Comparison of ENCODE assay signal across 8 cellular contexts in the genomic region with DNA sequence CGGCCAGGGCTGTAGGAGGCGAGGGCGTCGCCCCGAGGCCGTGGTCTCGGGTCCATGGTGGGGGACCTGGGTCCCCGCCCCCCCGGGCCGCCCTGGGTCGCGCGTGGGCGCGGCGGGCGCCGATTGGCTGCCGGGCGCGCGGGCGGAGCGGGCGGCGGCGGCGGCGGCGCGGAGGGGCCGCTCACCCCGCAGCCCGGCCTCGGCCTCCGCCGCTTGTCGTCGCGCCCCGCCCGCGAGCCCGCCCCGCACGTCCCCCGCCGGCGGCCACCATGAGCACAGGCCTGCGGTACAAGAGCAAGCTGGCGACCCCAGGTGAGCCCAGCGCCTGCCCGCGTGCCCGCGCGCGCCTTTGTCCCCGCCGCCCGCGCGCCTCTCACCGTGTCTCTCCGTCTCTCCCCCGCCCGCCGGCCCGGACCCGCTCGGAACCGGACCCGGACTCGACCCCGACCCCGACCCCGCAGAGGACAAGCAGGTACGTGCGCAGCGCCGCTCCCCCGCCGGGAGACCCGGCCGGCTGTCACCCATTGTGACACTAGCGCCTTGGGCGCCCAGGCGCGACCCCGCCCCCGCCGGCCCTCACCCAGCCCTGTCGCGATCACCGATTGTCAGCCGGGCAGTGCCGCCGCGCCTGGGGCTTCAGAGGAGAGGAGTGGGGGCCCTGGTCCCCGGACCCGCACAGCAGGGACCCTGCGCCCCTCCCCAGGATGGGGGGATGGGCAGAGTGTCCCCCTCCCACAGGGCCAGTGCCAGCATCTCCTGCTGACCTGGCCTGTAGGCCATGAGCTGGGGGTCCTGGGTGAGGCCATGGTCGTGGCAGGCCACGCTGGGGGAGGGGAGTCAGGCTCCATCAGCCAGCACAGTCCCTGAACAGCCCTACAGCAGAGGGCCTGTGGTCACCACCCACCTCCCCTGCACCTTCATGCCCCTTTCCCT. TPM values are rescaled to one million over a fixed set of nuclear protein-coding genes. Genes with fewer than 3 reads are reported as not detected.
DNase-seq lines count a peak whose midpoint lies in the region; ATAC-seq, FAIRE-seq and TF ChIP-seq lines count a peak whose summit lies in the region.

Gene SEPTIN5 (plus strand): TSS at position 184 of the 933 bp plus-strand sequence. CDS start 86 bp downstream, at position 270.

- CTCF ChIA-PET in SK-N-SH (lab: Yijun Ruan, JAX) = interaction anchor here (0.6 to 6.9 kb wide), 8 partner anchors 16 to 195 kb away, joined by 3 to 45 read pairs (median 18); no protein-coding TSS in a partner anchor

- TF ChIP-seq EP300 in SK-N-SH (IDR thresholded peaks at IDR 0.05; ENCODE audit: borderline replicate concordance in 1 of 2, low read depth in 1 of 2, low read length in 1 of 2) = no peak

- H3K79me2 ChIP-seq in SK-N-SH (ENCODE audit: insufficient read depth) = no peaks in the 10 kb centered on the region

- no peaks in the 10 kb centered on the region for H3K9me3 ChIP-seq in SK-N-SH
- H3K9me3 ChIP-seq in body of pancreas = no peaks in the 10 kb centered on the region

- H3K9me2 ChIP-seq in SK-N-SH = no peaks in the 10 kb centered on the region

- FAIRE-seq in D721Med (lab: Jason Lieb, UNC) = no peak

- ATAC-seq in SK-N-SH treated with all-trans-retinoic acid at 6 μM for 48 hours (no peak), body of pancreas (peak; percentile 31), GM21528 (IDR thresholded peaks at IDR 0.05; ENCODE audit: low FRiP score, unreplicated experiment) (no peak), HG03196 (IDR thresholded peaks at IDR 0.05; ENCODE audit: unreplicated experiment) (no peak)

- intact Hi-C loops in body of pancreas (cut with DNase I) = no loop called here

- peak within 1 kb of the TSS; percentile 64; the same call in 1 of the 2 replicates for H2AFZ ChIP-seq in SK-N-SH (ENCODE audit: low read depth)

- 0% methylated on average over 13 of the region's 104 CpGs for WGBS in SK-N-SH (ENCODE audit: low lambda C conversion rate)
- 0 to 2% methylated on average over 22 to 91 of the region's 104 CpGs for WGBS in body of pancreas, 2 donors

- H3K4me3 ChIP-seq in SK-N-SH (ENCODE audit: low read depth in 2 of 2, low read length in 1 of 2) (peak within 1 kb of the TSS; percentile 62 to 70), body of pancreas (peak within 1 kb of the TSS; percentile 45 to 74), kidney epithelial cell (ENCODE audit: low read depth, low read length) (peak within 1 kb of the TSS; percentile 43)

- DNase-seq in SK-N-SH (peak; percentile 83), body of pancreas (peak in 1 of 4 donors; percentile 32), kidney epithelial cell (ENCODE audit: low read depth) (no peak), substantia nigra (lab: John Stamatoyannopoulos, UW) (peak in 2 of 49 donors; percentile 62 to 79), D721Med (ENCODE audit: insufficient read length, low spot score) (no peak)

- peaks cover 0 to 49% of the 10 kb centered on the region in 2 experiments; a peak in 1 of 4 replicates for H3K4me1 ChIP-seq in SK-N-SH (ENCODE audit: control insufficient read depth in 1 of 2, insufficient read depth in 2 of 2, low read depth in 1 of 2, low read length in 1 of 2)
- peaks cover 32% of the 10 kb centered on the region for H3K4me1 ChIP-seq in body of pancreas

- H3K27me3 ChIP-seq in SK-N-SH (ENCODE audit: insufficient read depth) (no peaks in the 10 kb centered on the region), body of pancreas (no peaks in the 10 kb centered on the region), kidney epithelial cell (ENCODE audit: control insufficient read depth, insufficient read depth, low read length) (peaks cover 47% of the 10 kb centered on the region)

- no peak for TF ChIP-seq POLR2A in body of pancreas (IDR thresholded peaks at IDR 0.05)

- POLR2A ChIA-PET in SK-N-SH (lab: Yijun Ruan, JAX) = no interaction called here

- peak within 1 kb of the TSS in 1 of 2 experiments; percentile 80; a peak in 2 of 4 replicates for H3K27ac ChIP-seq in SK-N-SH (ENCODE audit: low read depth in 2 of 2, low read length in 1 of 2)
- no peak within 1 kb of the TSS for H3K27ac ChIP-seq in body of pancreas
- peak within 1 kb of the TSS; percentile 12 for H3K27ac ChIP-seq in substantia nigra (ENCODE audit: low read depth, low read length, poor library complexity, severe bottlenecking)

- TF ChIP-seq CTCF in SK-N-SH (IDR thresholded peaks at IDR 0.05) = no peak
- no peak for TF ChIP-seq CTCF in body of pancreas (IDR thresholded peaks at IDR 0.05)
- TF ChIP-seq CTCF in kidney epithelial cell (IDR thresholded peaks at IDR 0.05; ENCODE audit: insufficient read depth, low read length, poor library complexity, severe bottlenecking) = no peak
- TF ChIP-seq CTCF in D721Med (IDR thresholded peaks at IDR 0.05; ENCODE audit: insufficient read depth, missing control alignments) = no peak

- no peaks in the 10 kb centered on the region for H4K20me1 ChIP-seq in SK-N-SH (ENCODE audit: insufficient read depth)

- H3K9ac ChIP-seq in SK-N-SH = peak within 1 kb of the TSS; percentile 48; the same call in 1 of the 2 replicates

- H3K36me3 ChIP-seq in SK-N-SH (replicated peaks in 1 of 2; ENCODE audit: control insufficient read depth in 1 of 2, insufficient read depth in 2 of 2, low read length in 1 of 2) = no peaks in the 10 kb centered on the region
- H3K36me3 ChIP-seq in body of pancreas (replicated peaks in 1 of 2; ENCODE audit: insufficient read depth in 1 of 2, low read depth in 2 of 2) = no peaks in the 10 kb centered on the region
- H3K36me3 ChIP-seq in kidney epithelial cell (ENCODE audit: control insufficient read depth, insufficient read depth, low read length) = no peaks in the 10 kb centered on the region

- H3K4me2 ChIP-seq in SK-N-SH = peak within 1 kb of the TSS; percentile 96

- no peak for TF ChIP-seq RAD21 in SK-N-SH (IDR thresholded peaks at IDR 0.05; ENCODE audit: low read length)

- no peaks in the 10 kb centered on the region for H3F3A ChIP-seq in SK-N-SH (replicated peaks; ENCODE audit: insufficient read depth)

TF ChIP-seq in SK-N-SH, 30 proteins besides CTCF, POLR2A, EP300 and RAD21:
- TF ChIP-seq MXI1 (IDR thresholded peaks at IDR 0.05; ENCODE audit: low read depth, low read length) (0 out of 2 replicates have a peak, but pooled peaks have one; percentile 30), POLR2AphosphoS5 (IDR thresholded peaks at IDR 0.05; ENCODE audit: low read depth, low read length) (no peak)
TF ChIP-seq in SK-N-SH: peak in this region for 1.

TF ChIP-seq in SK-N-SH treated with all-trans-retinoic acid at 6 μM for 48 hours, 23 proteins besides CTCF, POLR2A, EP300 and RAD21 (continues in another document):
- TF ChIP-seq ZC3H10 (CRISPR knock-in tag; IDR thresholded peaks at IDR 0.05) (no peak), PPARA (CRISPR knock-in tag; IDR thresholded peaks at IDR 0.05; ENCODE audit: borderline replicate concordance) (no peak), OSR1 (CRISPR knock-in tag; IDR thresholded peaks at IDR 0.05) (no peak), ISL1 (CRISPR knock-in tag; IDR thresholded peaks at IDR 0.05) (no peak), CSDC2 (CRISPR knock-in tag; IDR thresholded peaks at IDR 0.05) (no peak), TCF4 (CRISPR knock-in tag; IDR thresholded peaks at IDR 0.05; ENCODE audit: borderline replicate concordance) (no peak), ESRRG (CRISPR knock-in tag; IDR thresholded peaks at IDR 0.05) (no peak), TOX (CRISPR knock-in tag; IDR thresholded peaks at IDR 0.05; ENCODE audit: borderline replicate concordance) (no peak), TSHZ2 (CRISPR knock-in tag; IDR thresholded peaks at IDR 0.05) (no peak), ZNF70 (CRISPR knock-in tag; IDR thresholded peaks at IDR 0.05) (no peak)
- TF ChIP-seq, protein P1, sequence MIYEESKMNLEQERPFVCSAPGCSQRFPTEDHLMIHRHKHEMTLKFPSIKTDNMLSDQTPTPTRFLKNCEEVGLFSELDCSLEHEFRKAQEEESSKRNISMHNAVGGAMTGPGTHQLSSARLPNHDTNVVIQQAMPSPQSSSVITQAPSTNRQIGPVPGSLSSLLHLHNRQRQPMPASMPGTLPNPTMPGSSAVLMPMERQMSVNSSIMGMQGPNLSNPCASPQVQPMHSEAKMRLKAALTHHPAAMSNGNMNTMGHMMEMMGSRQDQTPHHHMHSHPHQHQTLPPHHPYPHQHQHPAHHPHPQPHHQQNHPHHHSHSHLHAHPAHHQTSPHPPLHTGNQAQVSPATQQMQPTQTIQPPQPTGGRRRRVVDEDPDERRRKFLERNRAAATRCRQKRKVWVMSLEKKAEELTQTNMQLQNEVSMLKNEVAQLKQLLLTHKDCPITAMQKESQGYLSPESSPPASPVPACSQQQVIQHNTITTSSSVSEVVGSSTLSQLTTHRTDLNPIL (CRISPR knock-in tag; IDR thresholded peaks at IDR 0.05; ENCODE audit: low read depth) = no peak

RNA-seq across cellular contexts. Expression of gene SEPTIN5, which starts in this region (rescaled TPM):
- 10.4 and 14.0 TPM in 2 replicates for polyA plus RNA-seq in SK-N-SH (2012; rRNA removed)
- 6.1 and 11.1 TPM in 2 replicates for polyA plus RNA-seq in SK-N-SH (2012; cell fraction: cytosol; rRNA removed)
- polyA plus RNA-seq in SK-N-SH (2012; cell fraction: nucleus; rRNA removed) = 34.8 and 52.6 TPM in 2 replicates
- total RNA-seq in body of pancreas (10 to 100 TPM; 15.0 to 15.2 TPM), kidney epithelial cell (6.5 and 10.1 TPM in 2 replicates)
